ENCODE assay signal across 10 cellular contexts in the genomic region with DNA sequence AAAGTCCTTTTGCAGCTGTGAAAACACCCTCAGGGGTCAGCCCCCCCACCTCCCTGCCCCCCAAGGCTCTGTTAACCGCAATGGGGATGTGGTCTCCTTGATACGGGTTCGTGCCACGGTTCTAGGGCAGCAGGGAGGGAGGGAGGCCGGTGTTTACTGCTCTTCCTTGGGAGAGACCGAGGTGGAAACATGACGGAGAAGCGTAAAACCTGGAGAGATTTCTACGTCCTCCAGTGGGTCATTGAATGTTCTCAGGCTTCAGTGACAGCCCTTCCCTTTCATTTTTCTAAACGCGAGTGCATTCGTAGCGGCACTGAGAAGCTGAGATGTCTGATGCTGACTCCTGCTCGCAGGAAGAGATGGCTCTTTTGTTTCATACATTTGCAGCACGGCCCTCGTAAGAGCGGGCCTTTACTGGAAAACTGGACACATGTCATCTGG. TPM values are rescaled to one million over a fixed set of nuclear protein-coding genes. Genes with fewer than 3 reads are reported as not detected.
A peak's percentile ranks its signal among the peaks of the same experiment; 100 is the strongest.
DNase-seq lines count a peak whose midpoint lies in the region; ATAC-seq and TF ChIP-seq lines count a peak whose summit lies in the region.
"Had no signal": no experiment of that assay in that cellular context is flagged by ENCODE, and none has a peak within 500 bp of the region (broad histone marks: within the 10 kb centered on the region; RNA-seq: fewer than 3 reads in every experiment).

No MANE protein-coding gene starts in this region.

- ATAC-seq in foreskin keratinocyte, result no peak
- ATAC-seq: Panc1 had no signal

- no peak for TF ChIP-seq POLR2A in esophagus squamous epithelium (IDR thresholded peaks at IDR 0.05)

- intact Hi-C loops in esophagus squamous epithelium (cut with DNase I), result no loop called here

- peaks cover 55% of the 10 kb centered on the region for H3K27me3 Mint-ChIP-seq in T-helper 2 cell treated with Interferon-gamma antibody and Interleukin-4, amounts not matched to agents 5 μg/mL and 100 μg/mL, for 36 hours (ENCODE audit: low read depth)

- H3K4me3 Mint-ChIP-seq in T-helper 2 cell treated with Interferon-gamma antibody and Interleukin-4, amounts not matched to agents 5 μg/mL and 100 μg/mL, for 36 hours, result peak overlapping the region; percentile 18

- no peaks in the 10 kb centered on the region for H3K9me3 Mint-ChIP-seq in T-helper 2 cell treated with Interferon-gamma antibody and Interleukin-4, amounts not matched to agents 5 μg/mL and 100 μg/mL, for 36 hours

- TF ChIP-seq CTCF in esophagus squamous epithelium (IDR thresholded peaks at IDR 0.05) (no peak), foreskin keratinocyte (conservative IDR thresholded peaks at IDR 0.05) (no peak)

- no peak overlapping the region for H3K27ac Mint-ChIP-seq in T-helper 2 cell treated with Interferon-gamma antibody and Interleukin-4, amounts not matched to agents 5 μg/mL and 100 μg/mL, for 36 hours

- no peaks in the 10 kb centered on the region for H3K36me3 Mint-ChIP-seq in T-helper 2 cell treated with Interferon-gamma antibody and Interleukin-4, amounts not matched to agents 5 μg/mL and 100 μg/mL, for 36 hours (ENCODE audit: low read depth)

- H3K9me3 ChIP-seq in HUES64 (ENCODE audit: insufficient read depth, low read depth, low read length) (no peaks in the 10 kb centered on the region), esophagus squamous epithelium (no peaks in the 10 kb centered on the region)
- H3K9me3 ChIP-seq: stomach had no signal

- no peak overlapping the region for H3K9ac ChIP-seq in HUES64 (ENCODE audit: low read depth, low read length)

- H3K4me1 ChIP-seq in HUES64 (ENCODE audit: insufficient read depth, low read length) (peaks cover 15% of the 10 kb centered on the region), esophagus squamous epithelium (peaks cover 35 to 70% (median 43%) of the 10 kb centered on the region in 3 donors), foreskin keratinocyte (peaks cover 10% of the 10 kb centered on the region)

- no peaks in the 10 kb centered on the region for H3K36me3 ChIP-seq in HUES64 (ENCODE audit: insufficient read depth, low read length)
- H3K36me3 ChIP-seq in esophagus squamous epithelium, result no peaks in the 10 kb centered on the region
- H3K36me3 ChIP-seq: stomach had no signal

- no peak for DNase-seq in T-helper 2 cell treated with Interferon-gamma antibody and Interleukin-4, amounts not matched to agents 5 μg/mL and 100 μg/mL, for 36 hours (ENCODE audit: low spot score)
- no peak for DNase-seq in esophagus squamous epithelium (lab: John Stamatoyannopoulos, UW)
- peak; percentile 68 for DNase-seq in retina
- no peak for DNase-seq in germinal center (ENCODE audit: low spot score)
- DNase-seq in foreskin keratinocyte, result no peak
- no peak for DNase-seq in NCI-H524 treated with DMSO at 0.1 percent for 48 hours (lab: John Stamatoyannopoulos, UW)
- DNase-seq: activated CD4-positive, alpha-beta T cell treated with anti-CD3 and anti-CD28 coated beads, Interleukin-2, amount 50 U/mL, for 48 hours; stomach had no signal

- H3K4me1 Mint-ChIP-seq in T-helper 2 cell treated with Interferon-gamma antibody and Interleukin-4, amounts not matched to agents 5 μg/mL and 100 μg/mL, for 36 hours (ENCODE audit: low read depth), result peaks cover 9% of the 10 kb centered on the region

- H3K27ac ChIP-seq in HUES64 (ENCODE audit: low read depth, low read length) (no peak overlapping the region), esophagus squamous epithelium (peak overlapping the region; percentile 28 to 71 (median 58)), foreskin keratinocyte (no peak overlapping the region)
- H3K27ac ChIP-seq: stomach had no signal

- H3K4me3 ChIP-seq in HUES64 (ENCODE audit: low read length), result 0 out of 2 replicates have a peak overlapping the region, but pooled peaks have one; percentile 28
- peak overlapping the region in 1 of 4 donors; percentile 46 for H3K4me3 ChIP-seq in esophagus squamous epithelium

- WGBS in HUES64, result 71% methylated on average over 17 of the region's 17 CpGs
- 52 to 61% methylated on average over 12 of the region's 17 CpGs for WGBS in esophagus squamous epithelium, 2 donors

- H3K27me3 ChIP-seq in HUES64 (ENCODE audit: insufficient read depth, low read length) (peaks cover 12% of the 10 kb centered on the region), esophagus squamous epithelium (peaks cover 0 to 9% (median 0%) of the 10 kb centered on the region in 4 donors), foreskin keratinocyte (peaks cover 6% of the 10 kb centered on the region)

RNA-seq across cellular contexts. Expression of a gene that starts 40.5 kb away (rescaled TPM):
- polyA plus RNA-seq in HUES64 (2013, experiment 1 of 2), result 6.7 TPM
- polyA plus RNA-seq in HUES64 (2013, experiment 2 of 2), result 6.8 TPM
- total RNA-seq in esophagus squamous epithelium, result 10 to 100 TPM; 21.6 to 72.7 (median 35.2) TPM
- total RNA-seq in foreskin keratinocyte, result 6.9 and 7.5 TPM in 2 replicates
- 1.0 TPM in 2 replicates for polyA plus RNA-seq in foreskin keratinocyte

Comparison
In these comparisons a context has a peak if more than half of its experiments do, and no peak if none do; other contexts are left out.
1. H3K27ac ChIP-seq: peak in esophagus squamous epithelium (4 of 4); none in HUES64 (single experiment) and foreskin keratinocyte (single experiment).